In the genomic region with DNA sequence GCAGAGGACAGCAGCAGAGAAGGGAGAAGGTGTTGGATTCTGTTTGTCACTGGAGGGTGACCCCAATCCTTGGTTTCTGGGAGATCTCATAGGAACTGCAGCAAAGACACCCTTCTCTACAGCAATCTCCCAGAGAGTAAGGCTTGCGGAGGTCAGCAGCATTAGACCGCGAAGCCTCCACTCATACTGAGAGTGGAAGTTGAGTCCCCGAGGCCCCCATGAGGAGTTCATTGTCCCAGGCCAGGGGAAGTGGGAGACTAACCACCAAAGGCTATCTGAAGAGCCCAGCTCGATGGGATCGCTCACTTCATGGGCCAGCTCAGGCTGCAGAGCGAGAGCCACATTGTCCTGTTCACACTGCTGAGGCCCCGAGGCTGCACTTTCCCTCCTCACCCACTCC, we compare ENCODE assay signal across 25 cellular contexts. TPM values are rescaled to one million over a fixed set of nuclear protein-coding genes. Genes with fewer than 3 reads are reported as not detected.
"Had no signal": no experiment of that assay in that cellular context is flagged by ENCODE, and none has a peak within 500 bp of the region (broad histone marks: within the 10 kb centered on the region; RNA-seq: fewer than 3 reads in every experiment).

No MANE protein-coding gene starts in this region.

- H3K27me3 ChIP-seq: adrenal gland, body of pancreas, MG63, Peyer's patch had no signal

- H3K4me1 ChIP-seq: breast epithelium had no signal

- H3K27ac ChIP-seq: adrenal gland, body of pancreas, breast epithelium, Peyer's patch, RWPE1 had no signal

- H3K9me3 ChIP-seq: adrenal gland, body of pancreas, breast epithelium, MG63, Peyer's patch had no signal

- H3K4me3 ChIP-seq: adrenal gland, body of pancreas, breast epithelium, MG63, Peyer's patch had no signal

- DNase-seq: activated CD4-positive, alpha-beta T cell treated with anti-CD3 and anti-CD28 coated beads, Interleukin-2, amount 10 ng/mL, durations not matched to agents 7 days and 5 days; activated CD4-positive, alpha-beta T cell treated with anti-CD3 and anti-CD28 coated beads, Interleukin-2, amount 50 U/mL, for 48 hours; activated CD8-positive, alpha-beta T cell treated with anti-CD3 and anti-CD28 coated beads, Interleukin-2, amount 10 ng/mL, durations not matched to agents 7 days and 5 days; activated gamma-delta T cell treated with Interleukin-2 at 50 U/mL for 16 hours; activated naive CD4-positive, alpha-beta T cell treated with anti-CD3 and anti-CD28 coated beads for 36 hours; activated T-cell treated with anti-CD3 and anti-CD28 coated beads, Interleukin-2, amount 50 U/mL, for 24 hours; adrenal gland; body of pancreas; Kasumi-1; MG63; NCI-H1092; NCI-H1436 treated with DMSO at 0.1 percent for 48 hours; NCI-H1694 treated with DMSO at 0.1 percent for 48 hours; NCI-H2029; NCI-H345; PC-3; Peyer's patch; SIG-M5; T-cell; T-helper 17 cell had no signal

- FAIRE-seq: astrocyte had no signal

- H3K36me3 ChIP-seq: adrenal gland, breast epithelium, MG63, Peyer's patch had no signal

RNA-seq across cellular contexts. Expression of a gene that starts 44.6 kb away (rescaled TPM):
- total RNA-seq: activated CD4-positive, alpha-beta T cell treated with anti-CD3 and anti-CD28 coated beads, Interleukin-2, amount 10 ng/mL, durations not matched to agents 7 days and 5 days; activated CD8-positive, alpha-beta T cell treated with anti-CD3 and anti-CD28 coated beads, Interleukin-2, amount 10 ng/mL, durations not matched to agents 7 days and 5 days; activated naive CD4-positive, alpha-beta T cell treated with anti-CD3 and anti-CD28 coated beads for 36 hours; activated naive CD4-positive, alpha-beta T cell treated with anti-CD3 and anti-CD28 coated beads, Interleukin-2, amount 50 U/mL, for 72 hours; SK-MEL-5 had no signal

RNA-seq across cellular contexts. Expression of a gene that starts 47.6 kb away (rescaled TPM):
- total RNA-seq: activated CD4-positive, alpha-beta T cell treated with anti-CD3 and anti-CD28 coated beads, Interleukin-2, amount 10 ng/mL, durations not matched to agents 7 days and 5 days; activated CD8-positive, alpha-beta T cell treated with anti-CD3 and anti-CD28 coated beads, Interleukin-2, amount 10 ng/mL, durations not matched to agents 7 days and 5 days; activated naive CD4-positive, alpha-beta T cell treated with anti-CD3 and anti-CD28 coated beads for 36 hours; PC-3 had no signal
